Comparison of ENCODE assay signal across 8 cellular contexts in the genomic region with DNA sequence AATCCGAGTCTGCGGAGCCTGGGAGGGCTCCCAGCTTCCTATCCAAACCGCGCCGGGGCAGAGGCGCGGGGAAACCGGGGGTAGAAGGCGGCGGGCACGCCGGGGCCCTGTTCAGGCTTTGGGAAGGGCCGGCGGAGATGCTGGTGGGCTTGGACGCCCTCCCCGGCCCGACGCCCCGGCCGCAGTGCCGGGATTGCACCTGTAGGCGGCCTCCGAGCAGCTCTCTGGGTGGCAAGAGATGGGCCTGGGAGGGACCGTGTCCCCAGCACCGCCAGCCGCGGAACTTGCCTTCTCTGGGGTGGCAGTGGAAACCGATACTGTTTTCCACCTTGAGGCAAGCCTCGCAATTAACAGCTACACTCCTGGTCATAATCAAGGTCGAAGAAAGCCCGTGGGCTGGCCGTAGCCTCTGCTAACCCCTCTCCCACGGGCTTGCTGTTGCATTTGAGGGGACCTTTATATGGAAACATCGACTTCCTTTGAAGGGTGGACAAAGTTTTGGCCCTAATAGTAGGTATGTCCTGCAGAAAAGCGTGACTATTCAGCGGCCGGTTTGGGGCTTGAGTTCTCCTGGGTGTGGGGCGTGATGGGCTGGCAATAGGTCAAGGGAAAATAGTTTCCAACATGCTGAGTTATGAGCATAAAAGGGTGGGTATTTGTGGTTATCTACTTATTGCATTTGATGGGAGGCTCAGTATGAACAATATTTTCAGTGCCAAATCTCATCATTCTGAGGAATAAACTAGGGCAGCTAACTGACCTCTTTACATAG. TPM values are rescaled to one million over a fixed set of nuclear protein-coding genes. Genes with fewer than 3 reads are reported as not detected.
DNase-seq lines count a peak whose midpoint lies in the region; ATAC-seq and TF ChIP-seq lines count a peak whose summit lies in the region.

No MANE protein-coding gene starts in this region.

- no peaks in the 10 kb centered on the region for H3K9me3 Mint-ChIP-seq in T-helper 2 cell treated with Interferon-gamma antibody and Interleukin-4, amounts not matched to agents 5 μg/mL and 100 μg/mL, for 36 hours
- no peaks in the 10 kb centered on the region for H3K9me3 Mint-ChIP-seq in stimulated activated naive CD8-positive, alpha-beta T cell treated with anti-CD3 and anti-CD28 coated beads, Interleukin-15, amount 100 ng/mL, for 72 hours

- peaks cover 22% of the 10 kb centered on the region for H3K4me1 Mint-ChIP-seq in T-helper 2 cell treated with Interferon-gamma antibody and Interleukin-4, amounts not matched to agents 5 μg/mL and 100 μg/mL, for 36 hours (ENCODE audit: low read depth)
- H3K4me1 Mint-ChIP-seq in stimulated activated naive CD8-positive, alpha-beta T cell treated with anti-CD3 and anti-CD28 coated beads, Interleukin-15, amount 100 ng/mL, for 72 hours = peaks cover 40% of the 10 kb centered on the region

- H3K4me3 Mint-ChIP-seq in T-helper 2 cell treated with Interferon-gamma antibody and Interleukin-4, amounts not matched to agents 5 μg/mL and 100 μg/mL, for 36 hours = peak overlapping the region; percentile 75
- H3K4me3 Mint-ChIP-seq in stimulated activated naive CD8-positive, alpha-beta T cell treated with anti-CD3 and anti-CD28 coated beads, Interleukin-15, amount 100 ng/mL, for 72 hours = peak overlapping the region; percentile 64 to 97

- ATAC-seq in HG02759 (IDR thresholded peaks at IDR 0.05; ENCODE audit: unreplicated experiment) = peak; percentile 50
- peak; percentile 61 for ATAC-seq in stimulated activated naive CD8-positive, alpha-beta T cell treated with anti-CD3 and anti-CD28 coated beads, Interleukin-15, amount 100 ng/mL, for 72 hours

- H3K27ac ChIP-seq in AG04450 (ENCODE audit: low read depth, low read length) = peak overlapping the region; percentile 97

- DNase-seq in AG04450 (ENCODE audit: low read depth, low spot score) (no peak), GM13976 (ENCODE audit: low spot score) (peak; percentile 86), NB4 (ENCODE audit: low read depth) (peak; percentile 89), ecto neural progenitor cell (ENCODE audit: low spot score) (peak; percentile 93), lower leg skin (ENCODE audit: low spot score in 2 of 2) (peak in 1 of 2 donors; percentile 96)
- DNase-seq in T-helper 2 cell treated with Interferon-gamma antibody and Interleukin-4, amounts not matched to agents 5 μg/mL and 100 μg/mL, for 36 hours (ENCODE audit: low spot score) = peak; percentile 56
- peak; percentile 69 to 80 for DNase-seq in stimulated activated naive CD8-positive, alpha-beta T cell treated with anti-CD3 and anti-CD28 coated beads, Interleukin-15, amount 100 ng/mL, for 72 hours

- CTCF ChIA-PET in AG04450 (lab: Charles Lee) = interaction anchor here (0.6 to 2.0 kb wide), 33 partner anchors 8 to 591 kb away, joined by 3 to 9 read pairs (median 3); no protein-coding TSS in a partner anchor

- H3K4me3 ChIP-seq in AG04450 (ENCODE audit: low read depth, low read length) = peak overlapping the region; percentile 88
- peak overlapping the region; percentile 60 for H3K4me3 ChIP-seq in NB4 (ENCODE audit: low read depth, low read length)
- H3K4me3 ChIP-seq in lower leg skin (ENCODE audit: low read depth, poor library complexity, severe bottlenecking) = peak overlapping the region; percentile 78

- TF ChIP-seq POLR2A in NB4 (IDR thresholded peaks at IDR 0.05; ENCODE audit: extremely low read depth, insufficient read length) = no peak
- no peak for TF ChIP-seq POLR2A in lower leg skin (IDR thresholded peaks at IDR 0.05)

- TF ChIP-seq CTCF in AG04450 (IDR thresholded peaks at IDR 0.05; ENCODE audit: low read depth, low read length) (peak; percentile 85), GM13976 (IDR thresholded peaks at IDR 0.05; ENCODE audit: borderline replicate concordance, control extremely low read depth, extremely low read depth, insufficient read depth, missing control alignments) (peak; percentile 80), NB4 (IDR thresholded peaks at IDR 0.05; ENCODE audit: low read depth, low read length) (peak; percentile 66), lower leg skin (IDR thresholded peaks at IDR 0.05) (peak in 1 of 3 donors; percentile 77)

- H3K27me3 Mint-ChIP-seq in T-helper 2 cell treated with Interferon-gamma antibody and Interleukin-4, amounts not matched to agents 5 μg/mL and 100 μg/mL, for 36 hours (ENCODE audit: low read depth) = peaks cover 73% of the 10 kb centered on the region
- peaks cover 91% of the 10 kb centered on the region for H3K27me3 Mint-ChIP-seq in stimulated activated naive CD8-positive, alpha-beta T cell treated with anti-CD3 and anti-CD28 coated beads, Interleukin-15, amount 100 ng/mL, for 72 hours

- POLR2A ChIA-PET in AG04450 (lab: Yijun Ruan, JAX) = interaction anchor here (0.5 to 1.6 kb wide), 8 partner anchors 65 to 377 kb away, joined by 3 to 8 read pairs (median 3); a partner anchor contains a TSS

- no peaks in the 10 kb centered on the region for H3K27me3 ChIP-seq in AG04450 (ENCODE audit: control insufficient read depth, insufficient read depth, low read length)

- in situ Hi-C loops in GM13976 (cut with MboI; ENCODE audit: low sequenced_read_pairs, unreplicated experiment) = loop anchor here (25.0 kb wide), 1 partner anchor 862 kb away; no protein-coding TSS in a partner anchor

- H3K27ac Mint-ChIP-seq in T-helper 2 cell treated with Interferon-gamma antibody and Interleukin-4, amounts not matched to agents 5 μg/mL and 100 μg/mL, for 36 hours = no peak overlapping the region
- no peak overlapping the region for H3K27ac Mint-ChIP-seq in stimulated activated naive CD8-positive, alpha-beta T cell treated with anti-CD3 and anti-CD28 coated beads, Interleukin-15, amount 100 ng/mL, for 72 hours

- H3K36me3 Mint-ChIP-seq in T-helper 2 cell treated with Interferon-gamma antibody and Interleukin-4, amounts not matched to agents 5 μg/mL and 100 μg/mL, for 36 hours (ENCODE audit: low read depth) = no peaks in the 10 kb centered on the region

- H3K9me3 ChIP-seq in AG04450 (ENCODE audit: control insufficient read depth, insufficient read depth, low read length) = no peaks in the 10 kb centered on the region; the same call in 1 of the 2 replicates

- intact Hi-C loops in lower leg skin (cut with DNase I; ENCODE audit: low total_unique reads) = loop anchor here (10.0 kb wide), 1 partner anchor 600 kb away; no protein-coding TSS in a partner anchor

- 2 to 3% methylated on average over 15 to 23 of the region's 38 CpGs for WGBS in lower leg skin, 2 donors

RNA-seq across cellular contexts. Expression of a gene that starts 1.1 kb away (rescaled TPM):
- polyA plus RNA-seq in AG04450 (2011; rRNA removed) = 13.5 and 17.9 TPM in 2 replicates
- 55.2 and 56.7 TPM in 2 replicates for polyA minus RNA-seq in AG04450 (2011; rRNA and poly(A)+ RNA removed)
- total RNA-seq in lower leg skin = 100 to 1,000 TPM; 145 to 238 (median 186) TPM
